In genomic region chr3:169505577-169506155, GRCh38 we compare ENCODE assay signal across 18 cellular contexts.
DNase-seq lines count a peak whose midpoint lies in the region; ATAC-seq and TF ChIP-seq lines count a peak whose summit lies in the region.
"Had no signal": no experiment of that assay in that cellular context is flagged by ENCODE, and none has a peak within 500 bp of the region (broad histone marks: within the 10 kb centered on the region; RNA-seq: fewer than 3 reads in every experiment).

No MANE protein-coding gene starts in this region.

- no peaks in the 10 kb centered on the region for H3K9me2 ChIP-seq in GM23338 (ENCODE audit: insufficient read depth)
- no peaks in the 10 kb centered on the region for H3K9me2 ChIP-seq in OCI-LY7 (ENCODE audit: insufficient read depth, low read length)

- H3K4me1 ChIP-seq in BE2C (peaks cover 9% of the 10 kb centered on the region), GM23338 (ENCODE audit: insufficient read depth) (peaks cover 12% of the 10 kb centered on the region), OCI-LY7 (ENCODE audit: insufficient read depth, low read length, poor library complexity, severe bottlenecking) (peaks cover 21% of the 10 kb centered on the region), foreskin keratinocyte (no peaks in the 10 kb centered on the region)
- H3K4me1 ChIP-seq: parathyroid adenoma had no signal

- BruUV-seq in OCI-LY7 (replicated peaks; lab: Mats Ljungman, UMichigan) = no TSS peak

- POLR2A ChIA-PET in OCI-LY7 (lab: Charles Lee) = interaction anchor here (0.6 to 0.9 kb wide), 3 partner anchors 10 to 205 kb away, joined by 3 read pairs; no protein-coding TSS in a partner anchor

- H3K27ac ChIP-seq in GM23338 (ENCODE audit: low read depth) (no peak overlapping the region), OCI-LY7 (ENCODE audit: low read depth, low read length, poor library complexity, severe bottlenecking) (no peak overlapping the region), foreskin keratinocyte (no peak overlapping the region)
- H3K27ac ChIP-seq: parathyroid adenoma had no signal

- H4K20me1 ChIP-seq in GM23338 (replicated peaks; ENCODE audit: insufficient read depth) (no peaks in the 10 kb centered on the region), OCI-LY7 (ENCODE audit: insufficient read depth, low read length) (no peaks in the 10 kb centered on the region)

- no peak overlapping the region for H3K4me3 Mint-ChIP-seq in GM23338
- H3K4me3 Mint-ChIP-seq: activated T-helper 17 cell treated with anti-CD3 and anti-CD28 coated beads, Interleukin-2, amount 50 U/mL, for 72 hours; immature natural killer cell; T-helper 17 cell had no signal

- H3K27me3 Mint-ChIP-seq in GM23338 (ENCODE audit: insufficient read depth, low read depth, poor library complexity) = no peaks in the 10 kb centered on the region
- H3K27me3 Mint-ChIP-seq: activated T-helper 17 cell treated with anti-CD3 and anti-CD28 coated beads, Interleukin-2, amount 50 U/mL, for 72 hours; T-helper 17 cell had no signal

- H3K36me3 Mint-ChIP-seq in GM23338 (ENCODE audit: low read depth) = no peaks in the 10 kb centered on the region
- H3K36me3 Mint-ChIP-seq: immature natural killer cell had no signal

- H3K9me3 Mint-ChIP-seq in GM23338 = no peaks in the 10 kb centered on the region

- H3K9me3 ChIP-seq in BE2C (no peaks in the 10 kb centered on the region), OCI-LY7 (ENCODE audit: low read length) (no peaks in the 10 kb centered on the region)

- no peaks in the 10 kb centered on the region for H3K79me2 ChIP-seq in GM23338 (replicated peaks; ENCODE audit: insufficient read depth)
- no peaks in the 10 kb centered on the region for H3K79me2 ChIP-seq in OCI-LY7 (ENCODE audit: insufficient read depth, low read depth, low read length)
- H3K79me2 ChIP-seq: parathyroid adenoma had no signal

- ATAC-seq in GM23338 (peak; percentile 81), foreskin keratinocyte (no peak), GM18511 (IDR thresholded peaks at IDR 0.05; ENCODE audit: unreplicated experiment) (no peak), GM18909 (IDR thresholded peaks at IDR 0.05; ENCODE audit: poor library complexity, unreplicated experiment) (no peak)
- ATAC-seq: activated T-helper 17 cell treated with anti-CD3 and anti-CD28 coated beads, Interleukin-2, amount 50 U/mL, for 72 hours; esophagus mucosa; T-helper 17 cell had no signal

- H3K4me3 ChIP-seq in BE2C (ENCODE audit: low read depth, low read length) = no peak overlapping the region
- no peak overlapping the region for H3K4me3 ChIP-seq in GM23338
- H3K4me3 ChIP-seq in OCI-LY7 (ENCODE audit: low read depth, low read length, poor library complexity, severe bottlenecking) = no peak overlapping the region
- H3K4me3 ChIP-seq: lung had no signal

- H3K36me3 ChIP-seq in BE2C = no peaks in the 10 kb centered on the region
- H3K36me3 ChIP-seq in GM23338 (ENCODE audit: insufficient read depth) = no peaks in the 10 kb centered on the region
- H3K36me3 ChIP-seq in OCI-LY7 (ENCODE audit: insufficient read depth, low read length) = no peaks in the 10 kb centered on the region

- H2AFZ ChIP-seq in GM23338 (no peak overlapping the region), OCI-LY7 (ENCODE audit: low read length) (no peak overlapping the region)
- H2AFZ ChIP-seq: parathyroid adenoma had no signal

- H3K27me3 ChIP-seq in BE2C (no peaks in the 10 kb centered on the region), GM23338 (ENCODE audit: insufficient read depth) (no peaks in the 10 kb centered on the region), foreskin keratinocyte (no peaks in the 10 kb centered on the region)

- H3F3A ChIP-seq in GM23338 (replicated peaks; ENCODE audit: low read depth) = no peaks in the 10 kb centered on the region

- DNase-seq in BE2C = peak; percentile 8
- peak; percentile 74 for DNase-seq in GM23338 (ENCODE audit: low spot score)
- peak; percentile 13 for DNase-seq in OCI-LY7 (ENCODE audit: low spot score)
- no peak for DNase-seq in foreskin keratinocyte
- no peak for DNase-seq in stimulated activated CD4-positive, alpha-beta T cell treated with anti-CD3 and anti-CD28 coated beads, Interleukin-2, amount 100 ng/mL, for 48 hours
- DNase-seq in Kasumi-1 (lab: John Stamatoyannopoulos, UW) = no peak
- DNase-seq: COR-L47, immature natural killer cell, NCI-H2171 treated with DMSO at 0.1 percent for 48 hours, SHP77, small intestine, T-helper 17 cell had no signal

- intact Hi-C loops in OCI-LY7 (cut with micrococcal nuclease; ENCODE audit: unreplicated experiment) = no loop called here

- no peak overlapping the region for H3K4me2 ChIP-seq in GM23338
- H3K4me2 ChIP-seq in OCI-LY7 (ENCODE audit: low read length) = no peak overlapping the region

- TF ChIP-seq CTCF in BE2C (IDR thresholded peaks at IDR 0.05; ENCODE audit: low read depth, low read length) = peak; percentile 43
- TF ChIP-seq CTCF in GM23338 (conservative IDR thresholded peaks at IDR 0.05; ENCODE audit: low read depth in 2 of 2) = peak; percentile 55 to 59
- peak; percentile 50 for TF ChIP-seq CTCF in OCI-LY7 (conservative IDR thresholded peaks at IDR 0.05; ENCODE audit: low read length)
- peak; percentile 14 for TF ChIP-seq CTCF in foreskin keratinocyte (conservative IDR thresholded peaks at IDR 0.05)

- no peak overlapping the region for H3K27ac Mint-ChIP-seq in GM23338
- H3K27ac Mint-ChIP-seq: activated T-helper 17 cell treated with anti-CD3 and anti-CD28 coated beads, Interleukin-2, amount 50 U/mL, for 72 hours; immature natural killer cell; T-helper 17 cell had no signal

- H3K4me1 Mint-ChIP-seq in GM23338 = peaks cover 17% of the 10 kb centered on the region

- CTCF ChIA-PET in OCI-LY7 (lab: Charles Lee; ENCODE audit: unreplicated experiment) = no interaction called here

TF ChIP-seq in GM23338, 12 proteins besides CTCF, POLR2A, EP300 and RAD21 (continues in another document):
- TF ChIP-seq ZNF331 (CRISPR knock-in tag; IDR thresholded peaks at IDR 0.05; ENCODE audit: low read depth) = no peak
- TF ChIP-seq ETS1 (IDR thresholded peaks at IDR 0.05) = no peak
- no peak for TF ChIP-seq ZNF462 (CRISPR knock-in tag; IDR thresholded peaks at IDR 0.05)

Comparison
In these comparisons a context has a peak if more than half of its experiments do, and no peak if none do; other contexts are left out.
1. DNase-seq: peak in BE2C (single experiment), GM23338 (single experiment) and OCI-LY7 (single experiment); none in foreskin keratinocyte (0 of 2), stimulated activated CD4-positive, alpha-beta T cell treated with anti-CD3 and anti-CD28 coated beads, Interleukin-2, amount 100 ng/mL, for 48 hours (0 of 2) and Kasumi-1 (0 of 2).
2. Peak in every context shown above with its lines, with median percentiles within 50 percentile points of each other: CTCF ChIP-seq.